Comparison of ENCODE assay signal across 8 cellular contexts in genomic region chr6:26327450-26328264, GRCh38. TPM values are rescaled to one million over a fixed set of nuclear protein-coding genes. Genes with fewer than 3 reads are reported as not detected.
A peak's percentile ranks its signal among the peaks of the same experiment; 100 is the strongest.
DNase-seq lines count a peak whose midpoint lies in the region; ATAC-seq and TF ChIP-seq lines count a peak whose summit lies in the region.

No MANE protein-coding gene starts in this region.

- CTCF ChIA-PET in Calu3 (lab: Charles Lee): interaction anchor here (0.5 to 0.7 kb wide), 3 partner anchors 31 to 320 kb away, joined by 3 read pairs; no protein-coding TSS in a partner anchor
- CTCF ChIA-PET in activated naive CD4-positive, alpha-beta T cell treated with anti-CD3 and anti-CD28 coated beads, Interleukin-2, amount 10 ng/mL, durations not matched to agents 7 days and 5 days (lab: Charles Lee): interaction anchor here (1.1 kb wide), 1 partner anchor 14 kb away, joined by 3 read pairs; no protein-coding TSS in a partner anchor

- peaks cover 10% of the 10 kb centered on the region for H3K27me3 ChIP-seq in HUES48 (ENCODE audit: control insufficient read depth, insufficient read depth, low read length)
- no peaks in the 10 kb centered on the region for H3K27me3 ChIP-seq in RWPE2 (ENCODE audit: insufficient read depth, poor library complexity, severe bottlenecking)

- no peaks in the 10 kb centered on the region for H3K9me3 Mint-ChIP-seq in Calu3 (ENCODE audit: low read depth, unreplicated experiment)
- no peaks in the 10 kb centered on the region for H3K9me3 Mint-ChIP-seq in activated naive CD4-positive, alpha-beta T cell treated with anti-CD3 and anti-CD28 coated beads, Interleukin-2, amount 10 ng/mL, durations not matched to agents 7 days and 5 days

- H3K4me3 ChIP-seq in HUES48 (ENCODE audit: low read depth, low read length) (peak overlapping the region; percentile 94), RWPE2 (ENCODE audit: severe bottlenecking) (peak overlapping the region; percentile 43)

- H3K27ac ChIP-seq in HUES48 (ENCODE audit: low read depth, low read length): no peak overlapping the region
- peak overlapping the region; percentile 31 for H3K27ac ChIP-seq in RWPE2 (ENCODE audit: poor library complexity, severe bottlenecking)

- H3K9ac ChIP-seq in HUES48 (ENCODE audit: low read depth, low read length): peak overlapping the region; percentile 54

- peaks cover 11% of the 10 kb centered on the region for H3K27me3 Mint-ChIP-seq in Calu3 (ENCODE audit: unreplicated experiment)
- peaks cover 73% of the 10 kb centered on the region for H3K27me3 Mint-ChIP-seq in activated naive CD4-positive, alpha-beta T cell treated with anti-CD3 and anti-CD28 coated beads, Interleukin-2, amount 10 ng/mL, durations not matched to agents 7 days and 5 days

- H3K36me3 ChIP-seq in HUES48 (ENCODE audit: control insufficient read depth, insufficient read depth, low read length): no peaks in the 10 kb centered on the region
- H3K36me3 ChIP-seq in RWPE2 (ENCODE audit: low read depth): no peaks in the 10 kb centered on the region

- peaks cover 45% of the 10 kb centered on the region for H3K4me1 Mint-ChIP-seq in Calu3 (ENCODE audit: low read depth, unreplicated experiment)
- H3K4me1 Mint-ChIP-seq in activated naive CD4-positive, alpha-beta T cell treated with anti-CD3 and anti-CD28 coated beads, Interleukin-2, amount 10 ng/mL, durations not matched to agents 7 days and 5 days: peaks cover 58% of the 10 kb centered on the region

- peak overlapping the region; percentile 91 for H3K27ac Mint-ChIP-seq in Calu3 (ENCODE audit: unreplicated experiment)
- peak overlapping the region; percentile 66 for H3K27ac Mint-ChIP-seq in activated naive CD4-positive, alpha-beta T cell treated with anti-CD3 and anti-CD28 coated beads, Interleukin-2, amount 10 ng/mL, durations not matched to agents 7 days and 5 days

- TF ChIP-seq CTCF in Calu3 (IDR thresholded peaks at IDR 0.05; ENCODE audit: unreplicated experiment) (no peak), RWPE2 (IDR thresholded peaks at IDR 0.05; ENCODE audit: poor library complexity, severe bottlenecking) (no peak)

- intact Hi-C loops in Calu3 (cut with micrococcal nuclease; ENCODE audit: unreplicated experiment): loop anchor here (10.0 kb wide), 1 partner anchor 807 kb away; a partner anchor contains a TSS

- H3K9me3 ChIP-seq in HUES48 (ENCODE audit: control insufficient read depth, insufficient read depth, low read length) (no peaks in the 10 kb centered on the region), RWPE2 (ENCODE audit: severe bottlenecking) (no peaks in the 10 kb centered on the region)

- DNase-seq in Calu3: peak; percentile 90
- DNase-seq in RWPE2 (ENCODE audit: low spot score): no peak
- DNase-seq in activated naive CD4-positive, alpha-beta T cell treated with anti-CD3 and anti-CD28 coated beads, Interleukin-2, amount 10 ng/mL, durations not matched to agents 7 days and 5 days: peak; percentile 58
- peak; percentile 57 for DNase-seq in inferior parietal cortex (ENCODE audit: extremely low spot score)
- peak; percentile 18 for DNase-seq in stimulated activated naive CD4-positive, alpha-beta T cell treated with Interleukin-2 at 50 U/mL for 16 hours (lab: John Stamatoyannopoulos, UW)

- H3K36me3 Mint-ChIP-seq in Calu3 (ENCODE audit: insufficient read depth, unreplicated experiment): peaks cover 44% of the 10 kb centered on the region
- H3K36me3 Mint-ChIP-seq in activated naive CD4-positive, alpha-beta T cell treated with anti-CD3 and anti-CD28 coated beads, Interleukin-2, amount 10 ng/mL, durations not matched to agents 7 days and 5 days: no peaks in the 10 kb centered on the region

- H3K4me3 Mint-ChIP-seq in Calu3 (ENCODE audit: low read depth, unreplicated experiment): peak overlapping the region; percentile 58
- H3K4me3 Mint-ChIP-seq in activated naive CD4-positive, alpha-beta T cell treated with anti-CD3 and anti-CD28 coated beads, Interleukin-2, amount 10 ng/mL, durations not matched to agents 7 days and 5 days: peak overlapping the region; percentile 34

- H3K4me1 ChIP-seq in HUES48 (ENCODE audit: control insufficient read depth, insufficient read depth, low read length): peaks cover under 1% of the 10 kb centered on the region; the same call in 1 of the 2 replicates
- H3K4me1 ChIP-seq in RWPE2 (ENCODE audit: insufficient read depth, poor library complexity, severe bottlenecking): peaks cover 5% of the 10 kb centered on the region

- peak; percentile 53 for ATAC-seq in RWPE2 (ENCODE audit: low read depth)
- no peak for ATAC-seq in HG02852 (IDR thresholded peaks at IDR 0.05; ENCODE audit: unreplicated experiment)
- ATAC-seq in GM18907 (IDR thresholded peaks at IDR 0.05; ENCODE audit: unreplicated experiment): no peak

- BruUV-seq in Calu3 (replicated peaks; lab: Mats Ljungman, UMichigan): no TSS peak

RNA-seq across cellular contexts. Expression of gene BTN3A2, which starts 37.3 kb away (rescaled TPM):
- 28.2 and 36.3 TPM in 2 replicates for total RNA-seq in Calu3 (2022)

RNA-seq across cellular contexts. Expression of gene BTN2A2, which starts 55.3 kb away (rescaled TPM):
- total RNA-seq in Calu3 (2022): 16.9 and 17.6 TPM in 2 replicates
